In the genomic region with DNA sequence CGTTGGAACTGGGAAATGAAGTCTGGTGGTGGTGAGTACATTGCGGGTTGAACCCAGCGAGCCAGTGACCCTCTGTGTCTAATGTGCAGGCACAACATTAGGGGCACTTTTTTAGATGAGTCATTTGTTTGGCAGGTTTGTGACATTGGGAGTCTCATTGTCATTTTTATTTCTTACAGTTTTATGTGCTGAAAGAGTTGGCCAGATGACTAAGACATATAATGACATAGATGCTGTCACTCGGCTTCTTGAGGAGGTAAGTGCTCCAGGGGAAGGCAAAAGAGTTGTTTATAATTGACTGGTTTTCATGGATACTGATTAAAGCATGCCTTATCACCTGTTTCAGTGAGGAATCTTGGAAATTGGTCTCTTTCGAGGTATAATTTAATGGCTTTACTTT, we compare ENCODE assay signal across 22 cellular contexts.
DNase-seq lines count a peak whose midpoint lies in the region; ATAC-seq, FAIRE-seq and TF ChIP-seq lines count a peak whose summit lies in the region.
"Had no signal": no experiment of that assay in that cellular context is flagged by ENCODE, and none has a peak within 500 bp of the region (broad histone marks: within the 10 kb centered on the region; RNA-seq: fewer than 3 reads in every experiment).

No MANE protein-coding gene starts in this region.

- H3K4me1 ChIP-seq in A673 (ENCODE audit: insufficient read depth, low read length, poor library complexity, severe bottlenecking) = peaks cover 12% of the 10 kb centered on the region
- peaks cover 11 to 18% of the 10 kb centered on the region in 2 experiments for H3K4me1 ChIP-seq in K562 (replicated peaks in 1 of 2; ENCODE audit: control insufficient read depth in 2 of 2, insufficient read depth in 2 of 2, low read length in 2 of 2)
- H3K4me1 ChIP-seq: prostate gland had no signal

- TF ChIP-seq CTCF in A673 (conservative IDR thresholded peaks at IDR 0.05; ENCODE audit: low read depth, low read length) (no peak), K562 (IDR thresholded peaks at IDR 0.05 in 2 of 3, conservative IDR thresholded peaks at IDR 0.05 in 1 of 3; ENCODE audit: insufficient read depth in 2 of 3, low read depth in 1 of 3, low read length in 3 of 3) (no peak), neural cell (IDR thresholded peaks at IDR 0.05; ENCODE audit: poor library complexity, severe bottlenecking) (no peak), GM10266 (IDR thresholded peaks at IDR 0.05; ENCODE audit: control insufficient read depth, insufficient read depth, low read depth, missing control alignments) (no peak)

- TF ChIP-seq RAD21 in K562 (CRISPR knock-in tag; conservative IDR thresholded peaks at IDR 0.05 in 1 of 2, IDR thresholded peaks at IDR 0.05 in 1 of 2) (no peak), neural cell (conservative IDR thresholded peaks at IDR 0.05) (no peak)

- peaks cover 2% of the 10 kb centered on the region for H3K9me1 ChIP-seq in K562 (ENCODE audit: control insufficient read depth, insufficient read depth, low read length)

- in situ Hi-C loops in K562 (cut with MboI) = no loop called here

- H3K4me3 Mint-ChIP-seq in IgD-negative memory B cell = no peak overlapping the region
- H3K4me3 Mint-ChIP-seq: activated naive CD4-positive, alpha-beta T cell treated with anti-CD3 and anti-CD28 coated beads, Interleukin-2, amount 50 U/mL, for 24 hours; CD8-positive, alpha-beta T cell; naive thymus-derived CD8-positive, alpha-beta T cell had no signal

- no peak for TF ChIP-seq POLR2A in K562 (conservative IDR thresholded peaks at IDR 0.05)

- H3K36me3 ChIP-seq in A673 (ENCODE audit: insufficient read depth, low read length, poor library complexity, severe bottlenecking) (no peaks in the 10 kb centered on the region), K562 (ENCODE audit: control insufficient read depth, insufficient read depth, low read length) (0 out of 3 replicates have a peak, but pooled peaks cover 4% of the 10 kb centered on the region), neural cell (ENCODE audit: insufficient read depth, low read length) (no peaks in the 10 kb centered on the region)
- H3K36me3 ChIP-seq: prostate gland had no signal

- no TSS peak for BruUV-seq in A673 (replicated peaks; lab: Mats Ljungman, UMichigan)
- BruUV-seq in K562 (replicated peaks; lab: Mats Ljungman, UMichigan) = no TSS peak

- H3K9me2 ChIP-seq in neural cell (ENCODE audit: insufficient read depth, low read length) = no peaks in the 10 kb centered on the region

- POLR2A ChIA-PET in A673 (lab: Charles Lee; ENCODE audit: low non-redundant PET) = no interaction called here
- POLR2A ChIA-PET in K562 (lab: Yijun Ruan, JAX) = interaction anchor here (0.9 to 1.0 kb wide), 2 partner anchors 9 to 28 kb away, joined by 3 read pairs; no protein-coding TSS in a partner anchor

- 71% methylated on average over 5 of the region's 5 CpGs for WGBS in K562 (ENCODE audit: insufficient coverage, low coverage, missing lambda C conversion rate)

- H3K9me3 ChIP-seq in A673 (ENCODE audit: low read depth, low read length, poor library complexity, severe bottlenecking) (no peaks in the 10 kb centered on the region), K562 (replicated peaks; ENCODE audit: control insufficient read depth, insufficient read depth, low read depth, low read length) (no peaks in the 10 kb centered on the region), neural cell (ENCODE audit: low read length) (no peaks in the 10 kb centered on the region)
- H3K9me3 ChIP-seq: prostate gland, spleen, testis had no signal

- peak overlapping the region in 2 of 3 donors; percentile 53 to 94 for H3K27ac Mint-ChIP-seq in IgD-negative memory B cell
- H3K27ac Mint-ChIP-seq: activated naive CD4-positive, alpha-beta T cell treated with anti-CD3 and anti-CD28 coated beads, Interleukin-2, amount 50 U/mL, for 24 hours; CD8-positive, alpha-beta T cell had no signal

- H3K4me3 ChIP-seq in A673 (ENCODE audit: low read depth, low read length, poor library complexity, severe bottlenecking) (no peak overlapping the region), K562 (no peak overlapping the region), neural cell (ENCODE audit: low read length) (no peak overlapping the region)
- H3K4me3 ChIP-seq: prostate gland, spleen, testis had no signal

- H2AFZ ChIP-seq in K562 (ENCODE audit: low read depth, low read length) (no peak overlapping the region), neural cell (ENCODE audit: low read depth, low read length) (no peak overlapping the region)

- H3K79me2 ChIP-seq in K562 (ENCODE audit: control insufficient read depth, insufficient read depth, low read length) (no peaks in the 10 kb centered on the region; the same call in 2 of the 3 replicates), neural cell (replicated peaks; ENCODE audit: insufficient read depth, low read length) (peaks cover 34% of the 10 kb centered on the region)

- no peak overlapping the region for H3K27ac ChIP-seq in A673 (ENCODE audit: low read depth, low read length, poor library complexity, severe bottlenecking)
- no peak overlapping the region for H3K27ac ChIP-seq in K562 (ENCODE audit: extremely low read depth, low read depth, low read length)
- no peak overlapping the region for H3K27ac ChIP-seq in neural cell (ENCODE audit: low read length)
- H3K27ac ChIP-seq: prostate gland, spleen, testis had no signal

- intact Hi-C loops in A673 (cut with micrococcal nuclease; ENCODE audit: unreplicated experiment) (no loop called here), K562 (cut with micrococcal nuclease) (no loop called here)

- no peaks in the 10 kb centered on the region for H3K9me3 Mint-ChIP-seq in IgD-negative memory B cell
- H3K9me3 Mint-ChIP-seq: activated naive CD4-positive, alpha-beta T cell treated with anti-CD3 and anti-CD28 coated beads, Interleukin-2, amount 50 U/mL, for 24 hours; CD8-positive, alpha-beta T cell; naive thymus-derived CD8-positive, alpha-beta T cell had no signal

- peaks cover 2% of the 10 kb centered on the region for H3K36me3 Mint-ChIP-seq in IgD-negative memory B cell

- DNase-seq in A673 (ENCODE audit: low spot score) = peak; percentile 17
- no peak for DNase-seq in K562 (ENCODE audit: extremely low read depth in 1 of 4, low spot score in 3 of 4)
- no peak for DNase-seq in GM10266 (ENCODE audit: extremely low spot score)
- DNase-seq in CD1c-positive myeloid dendritic cell (ENCODE audit: extremely low spot score) = no peak
- no peak for DNase-seq in activated CD8-positive, alpha-beta memory T cell treated with anti-CD3 and anti-CD28 coated beads for 24 hours
- DNase-seq: CD8-positive, alpha-beta T cell; DMS79; KG1; kidney; mesendoderm; naive thymus-derived CD8-positive, alpha-beta T cell; NCI-H1048; NCI-H510A; spleen; testis had no signal

- no peak overlapping the region for H3K4me2 ChIP-seq in K562 (ENCODE audit: insufficient read depth, low read length)
- no peak overlapping the region for H3K4me2 ChIP-seq in neural cell (ENCODE audit: low read length)

- ATAC-seq in K562 (no peak), GM21723 (IDR thresholded peaks at IDR 0.05; ENCODE audit: unreplicated experiment) (no peak)
- ATAC-seq: CD8-positive, alpha-beta T cell; naive thymus-derived CD8-positive, alpha-beta T cell; Right ventricle myocardium inferior had no signal

- peaks cover 2% of the 10 kb centered on the region for H3F3A ChIP-seq in neural cell (ENCODE audit: insufficient read depth, low read length, poor library complexity, severe bottlenecking)

- TF ChIP-seq EP300 in K562 (IDR thresholded peaks at IDR 0.05; ENCODE audit: low read length) (no peak), neural cell (conservative IDR thresholded peaks at IDR 0.05; ENCODE audit: poor library complexity, severe bottlenecking) (peak; percentile 35)

- H3K4me1 Mint-ChIP-seq in IgD-negative memory B cell = peaks cover 27 to 34% (median 31%) of the 10 kb centered on the region in 3 donors

- H3K27me3 Mint-ChIP-seq in IgD-negative memory B cell = no peaks in the 10 kb centered on the region
- H3K27me3 Mint-ChIP-seq: activated naive CD4-positive, alpha-beta T cell treated with anti-CD3 and anti-CD28 coated beads, Interleukin-2, amount 50 U/mL, for 24 hours; naive thymus-derived CD8-positive, alpha-beta T cell had no signal

- H4K20me1 ChIP-seq in K562 (replicated peaks; ENCODE audit: control insufficient read depth, insufficient read depth, low read length) = peaks cover 6% of the 10 kb centered on the region
- H4K20me1 ChIP-seq in neural cell (ENCODE audit: insufficient read depth) = no peaks in the 10 kb centered on the region

- no peak overlapping the region for H3K9ac ChIP-seq in K562 (ENCODE audit: insufficient read depth in 1 of 2, low read depth in 2 of 2, low read length in 2 of 2)
- no peak overlapping the region for H3K9ac ChIP-seq in neural cell (ENCODE audit: low read length)

- CTCF ChIA-PET in A673 (lab: Charles Lee) (no interaction called here), K562 (lab: Yijun Ruan, JAX; ENCODE audit: low intra/inter-chr PET ratio) (no interaction called here)

- H3K27me3 ChIP-seq in A673 (replicated peaks; ENCODE audit: insufficient read depth, low read depth, low read length, poor library complexity) (no peaks in the 10 kb centered on the region), K562 (ENCODE audit: control insufficient read depth in 2 of 2, insufficient read depth in 2 of 2, low read length in 2 of 2) (no peaks in the 10 kb centered on the region), neural cell (ENCODE audit: insufficient read depth, low read depth, low read length) (no peaks in the 10 kb centered on the region)
- H3K27me3 ChIP-seq: spleen, testis had no signal

- FAIRE-seq in K562 (lab: Jason Lieb, UNC) = no peak
- FAIRE-seq: endothelial cell of umbilical vein, kidney had no signal

TF ChIP-seq in K562, 482 proteins besides CTCF, POLR2A, EP300 and RAD21 (continues in another document):
- no peak for TF ChIP-seq LARP7 (IDR thresholded peaks at IDR 0.05)

TF ChIP-seq in neural cell, 6 proteins besides CTCF, POLR2A, EP300 and RAD21 (continues in another document):
- no peak for TF ChIP-seq POLR2AphosphoS5 (IDR thresholded peaks at IDR 0.05)
- no peak for TF ChIP-seq TAF1 (IDR thresholded peaks at IDR 0.05; ENCODE audit: low read depth)
- no peak for TF ChIP-seq SMC3 (conservative IDR thresholded peaks at IDR 0.05; ENCODE audit: poor library complexity)
